ENCODE assay signal across 25 cellular contexts in the genomic region with DNA sequence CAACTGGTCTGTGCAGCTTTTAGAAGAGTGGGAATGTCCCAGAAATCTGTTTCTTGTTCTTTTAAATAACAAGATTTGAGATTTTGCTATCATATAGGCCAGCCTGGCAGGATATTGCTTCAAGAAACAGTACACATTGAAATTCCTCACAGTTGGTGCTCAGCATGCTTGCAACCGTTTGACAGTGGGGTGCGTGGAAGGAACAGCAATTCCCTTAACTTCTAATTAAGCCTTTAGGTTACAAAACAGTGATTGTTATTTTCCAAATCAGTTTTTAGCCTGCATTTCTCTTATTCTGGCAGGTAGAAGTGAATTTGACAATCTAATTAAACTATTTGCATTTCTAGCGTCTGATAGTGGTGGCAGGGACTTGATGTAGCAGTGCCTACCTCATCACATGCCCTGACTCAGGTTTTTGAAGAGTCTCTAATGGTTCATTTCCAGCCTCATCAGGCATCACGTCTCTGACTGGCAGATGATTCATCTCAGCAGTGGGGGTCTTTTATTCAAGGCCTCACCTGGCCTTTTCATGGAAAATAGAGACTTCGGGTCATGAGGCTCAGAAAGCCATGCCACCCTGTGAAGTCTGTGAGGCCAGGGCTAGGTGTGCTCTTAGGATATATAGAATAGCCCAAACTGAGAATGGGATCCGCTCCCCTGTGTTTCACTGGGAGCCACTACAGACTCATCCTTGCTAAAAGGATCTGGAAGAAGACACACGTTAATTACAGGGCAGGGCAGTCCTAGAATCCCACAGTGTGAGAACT.
"Had no signal": no experiment of that assay in that cellular context is flagged by ENCODE, and none has a peak within 500 bp of the region (broad histone marks: within the 10 kb centered on the region; RNA-seq: fewer than 3 reads in every experiment).

No MANE protein-coding gene starts in this region.

- H3K4me3 ChIP-seq: adrenal gland, breast epithelium, coronary artery, esophagus squamous epithelium, gastrocnemius medialis, mucosa of descending colon, right lobe of liver, skin epidermis, tibial nerve had no signal

- H3K27ac ChIP-seq: adrenal gland, breast epithelium, coronary artery, esophagus squamous epithelium, gastrocnemius medialis, parathyroid adenoma, right lobe of liver, skin epidermis, tibial nerve had no signal

- ATAC-seq: activated CD4-positive, alpha-beta T cell treated with anti-CD3 and anti-CD28 coated beads for 36 hours; activated T-cell treated with anti-CD3 and anti-CD28 coated beads, Interleukin-2, amount 50 U/mL, for 4 hours; gastrocnemius medialis; mucosa of descending colon; right lobe of liver; stimulated activated naive CD8-positive, alpha-beta T cell treated with anti-CD3 and anti-CD28 coated beads, Interleukin-15, amount 100 ng/mL, for 72 hours had no signal

- H3K4me1 ChIP-seq: adrenal gland, breast epithelium, esophagus squamous epithelium, gastrocnemius medialis, parathyroid adenoma, right lobe of liver, tibial nerve had no signal

- H3K9me3 ChIP-seq: adrenal gland, breast epithelium, esophagus squamous epithelium, gastrocnemius medialis, mucosa of descending colon, tibial nerve had no signal

- DNase-seq: activated B cell treated with CpG ODN at 0.5 μM for 24 hours; activated CD4-positive, alpha-beta T cell treated with anti-CD3 and anti-CD28 coated beads for 36 hours; activated CD4-positive, alpha-beta T cell treated with anti-CD3 and anti-CD28 coated beads, Interleukin-2, amount 50 U/mL, for 4 hours; activated CD8-positive, alpha-beta memory T cell treated with anti-CD3 and anti-CD28 coated beads for 24 hours; activated CD8-positive, alpha-beta memory T cell treated with anti-CD3 and anti-CD28 coated beads, Interleukin-2, amount 50 U/mL, for 48 hours; activated naive CD4-positive, alpha-beta T cell; activated T-cell treated with anti-CD3 and anti-CD28 coated beads, Interleukin-2, amount 50 U/mL, for 4 hours; adrenal gland; esophagus squamous epithelium; gastrocnemius medialis; hippocampal formation; mesenchymal stem cell; mucosa of descending colon; nephron progenitor cell; right lobe of liver; stimulated activated CD4-positive, alpha-beta T cell treated with anti-CD3 and anti-CD28 coated beads, Interleukin-1b, Interleukin-23, amount 100 ng/mL, for 48 hours; stimulated activated naive CD8-positive, alpha-beta T cell treated with anti-CD3 and anti-CD28 coated beads, Interleukin-15, amount 100 ng/mL, for 72 hours; T1000 had no signal

- FAIRE-seq: astrocyte, islet of Langerhans had no signal
